ENCODE assay signal across 15 cellular contexts in genomic region chr14:99545574-99545973, GRCh38. TPM values are rescaled to one million over a fixed set of nuclear protein-coding genes. Genes with fewer than 3 reads are reported as not detected.
DNase-seq lines count a peak whose midpoint lies in the region; ATAC-seq, FAIRE-seq and TF ChIP-seq lines count a peak whose summit lies in the region.
"Had no signal": no experiment of that assay in that cellular context is flagged by ENCODE, and none has a peak within 500 bp of the region (broad histone marks: within the 10 kb centered on the region; RNA-seq: fewer than 3 reads in every experiment).

No MANE protein-coding gene starts in this region.

- peaks cover 89% of the 10 kb centered on the region for H3K4me1 Mint-ChIP-seq in neural progenitor cell
- H3K4me1 Mint-ChIP-seq: CD14-positive monocyte had no signal

- no peaks in the 10 kb centered on the region for H3K27me3 ChIP-seq in cardiac muscle cell
- no peaks in the 10 kb centered on the region for H3K27me3 ChIP-seq in H1 (replicated peaks in 1 of 4; ENCODE audit: control insufficient read depth in 3 of 4, extremely low read depth in 1 of 4, insufficient read depth in 3 of 4, low read length in 3 of 4)
- H3K27me3 ChIP-seq in neural progenitor cell = no peaks in the 10 kb centered on the region
- no peaks in the 10 kb centered on the region for H3K27me3 ChIP-seq in psoas muscle (ENCODE audit: insufficient read depth in 3 of 3, low read length in 2 of 3)
- H3K27me3 ChIP-seq in smooth muscle cell (ENCODE audit: low read depth) = no peaks in the 10 kb centered on the region
- H3K27me3 ChIP-seq: SJCRH30 had no signal

- no peak overlapping the region for H3K4me3 ChIP-seq in cardiac muscle cell
- H3K4me3 ChIP-seq in H1 (ENCODE audit: extremely low read depth in 1 of 4, insufficient read depth in 2 of 4, low read depth in 3 of 4, low read length in 4 of 4) = no peak overlapping the region
- peak overlapping the region; percentile 23 for H3K4me3 ChIP-seq in neural progenitor cell
- H3K4me3 ChIP-seq in psoas muscle = no peak overlapping the region
- H3K4me3 ChIP-seq in smooth muscle cell = no peak overlapping the region
- H3K4me3 ChIP-seq: SJCRH30 had no signal

- ATAC-seq in left ventricle myocardium superior (no peak), HG02884 (IDR thresholded peaks at IDR 0.05; ENCODE audit: unreplicated experiment) (no peak), psoas muscle (no peak)

- no peak for TF ChIP-seq POLR2A in H1 (IDR thresholded peaks at IDR 0.05; ENCODE audit: control extremely low read depth in 1 of 2, low read depth in 2 of 2, low read length in 2 of 2)

- H4K91ac ChIP-seq in H1 (replicated peaks; ENCODE audit: insufficient read length, low read length) = no peak overlapping the region

- H2BK15ac ChIP-seq in H1 (ENCODE audit: low read length) = peak overlapping the region; percentile 95; the same call in 1 of the 2 replicates

- no peak overlapping the region for H3K23ac ChIP-seq in H1 (ENCODE audit: insufficient read length)

- H2AFZ ChIP-seq in H1 (ENCODE audit: low read length) = no peak overlapping the region
- H2AFZ ChIP-seq in neural progenitor cell (replicated peaks) = no peak overlapping the region
- H2AFZ ChIP-seq in smooth muscle cell (ENCODE audit: low read depth) = no peak overlapping the region

- H4K20me1 ChIP-seq in H1 (replicated peaks in 1 of 2; ENCODE audit: control insufficient read depth in 1 of 2, insufficient read depth in 2 of 2, low read length in 2 of 2) (peaks cover 4 to 18% of the 10 kb centered on the region in 2 experiments), neural progenitor cell (ENCODE audit: low read depth) (peaks cover 99% of the 10 kb centered on the region), smooth muscle cell (ENCODE audit: low read depth) (peaks cover 58% of the 10 kb centered on the region)

- TF ChIP-seq CTCF in cardiac muscle cell (IDR thresholded peaks at IDR 0.05; ENCODE audit: low read depth, low read length) (no peak), H1 (IDR thresholded peaks at IDR 0.05; ENCODE audit: control extremely low read depth in 1 of 3, insufficient read depth in 1 of 3, low read depth in 1 of 3, low read length in 3 of 3) (no peak), neural progenitor cell (IDR thresholded peaks at IDR 0.05) (no peak), psoas muscle (IDR thresholded peaks at IDR 0.05) (no peak), smooth muscle cell (IDR thresholded peaks at IDR 0.05; ENCODE audit: borderline replicate concordance, insufficient read depth, poor library complexity, severe bottlenecking) (no peak)

- TF ChIP-seq EP300 in H1 (IDR thresholded peaks at IDR 0.05; ENCODE audit: borderline replicate concordance in 1 of 2, low read depth in 2 of 2, low read length in 2 of 2) = no peak

- H3K27ac Mint-ChIP-seq in neural progenitor cell = peak overlapping the region; percentile 87
- H3K27ac Mint-ChIP-seq: CD14-positive monocyte had no signal

- no peak overlapping the region for H4K5ac ChIP-seq in H1 (ENCODE audit: insufficient read length, low read depth, low read length)

- H3K9me3 Mint-ChIP-seq in neural progenitor cell = no peaks in the 10 kb centered on the region

- H2BK12ac ChIP-seq in H1 (ENCODE audit: low read depth, low read length) = no peak overlapping the region

- no peak overlapping the region for H3K14ac ChIP-seq in H1 (ENCODE audit: insufficient read length)

- H3F3A ChIP-seq in neural progenitor cell (ENCODE audit: low read depth) = peaks cover 32% of the 10 kb centered on the region
- H3F3A ChIP-seq in smooth muscle cell (ENCODE audit: low read depth) = no peaks in the 10 kb centered on the region

- H3K79me1 ChIP-seq in H1 (ENCODE audit: low read depth, low read length) = peaks cover 26% of the 10 kb centered on the region

- H3K4me1 ChIP-seq in cardiac muscle cell (ENCODE audit: low read depth) (peaks cover 39% of the 10 kb centered on the region), H1 (replicated peaks in 1 of 4; ENCODE audit: control insufficient read depth in 3 of 4, insufficient read depth in 4 of 4, low read length in 3 of 4) (peaks cover 8 to 29% (median 13%) of the 10 kb centered on the region in 4 experiments; a peak in 6 of 7 replicates), neural progenitor cell (peaks cover 79% of the 10 kb centered on the region), psoas muscle (peaks cover 9% of the 10 kb centered on the region), smooth muscle cell (ENCODE audit: low read depth) (peaks cover 44% of the 10 kb centered on the region)

- no peak for TF ChIP-seq RAD21 in H1 (IDR thresholded peaks at IDR 0.05 in 1 of 2, conservative IDR thresholded peaks at IDR 0.05 in 1 of 2; ENCODE audit: low read depth in 2 of 2, low read length in 2 of 2)

- H3K9ac ChIP-seq in H1 (replicated peaks in 1 of 4; ENCODE audit: extremely low read depth in 1 of 4, low read depth in 3 of 4, low read length in 3 of 4) (no peak overlapping the region), neural progenitor cell (no peak overlapping the region), smooth muscle cell (ENCODE audit: low read depth) (no peak overlapping the region)

- no peak for DNase-seq in cardiac muscle cell (ENCODE audit: low read depth in 1 of 2, low spot score in 1 of 2)
- no peak for DNase-seq in left ventricle myocardium superior
- no peak for DNase-seq in H1 (ENCODE audit: low read depth in 1 of 2, low spot score in 2 of 2)
- DNase-seq in neural progenitor cell (ENCODE audit: low spot score) = no peak
- DNase-seq in psoas muscle = no peak
- no peak for DNase-seq in NCI-H2196 (lab: John Stamatoyannopoulos, UW; ENCODE audit: unreplicated experiment)
- DNase-seq in smooth muscle cell (lab: John Stamatoyannopoulos, UW; ENCODE audit: unreplicated experiment) = no peak
- DNase-seq: DMS 273 treated with DMSO at 0.1 percent for 48 hours, EL, GOT3, NCI-H1048, NCI-H748 treated with DMSO at 0.1 percent for 48 hours, SJCRH30 had no signal

- H4K8ac ChIP-seq in H1 (ENCODE audit: extremely low read depth, insufficient read depth, low read length) = no peak overlapping the region

- no peaks in the 10 kb centered on the region for H3K23me2 ChIP-seq in H1 (ENCODE audit: low read depth, low read length)

- FAIRE-seq in H1 (lab: Jason Lieb, UNC) = no peak

- H2AK5ac ChIP-seq in H1 (ENCODE audit: low read depth, low read length) = peak overlapping the region; percentile 83

- 85% methylated on average over 7 of the region's 7 CpGs; no CpG with 5 or more reads in 1 of the 2 experiments for WGBS in H1 (ENCODE audit: extremely low coverage in 1 of 2, insufficient coverage in 1 of 2, insufficient read length in 1 of 2, insufficient replicate concordance in 2 of 2, low coverage in 1 of 2, low lambda C conversion rate in 2 of 2, missing lambda C conversion rate in 1 of 2), 2 experiments
- 68 to 75% (median 74%) methylated on average over 7 of the region's 7 CpGs for WGBS in psoas muscle, 3 donors
- 86% methylated on average over 7 of the region's 7 CpGs for WGBS in smooth muscle cell (ENCODE audit: low lambda C conversion rate)

- H3K27ac ChIP-seq in cardiac muscle cell (peak overlapping the region; percentile 36), H1 (ENCODE audit: low read depth, low read length) (no peak overlapping the region), neural progenitor cell (peak overlapping the region; percentile 77), psoas muscle (no peak overlapping the region), smooth muscle cell (ENCODE audit: low read depth) (no peak overlapping the region)
- H3K27ac ChIP-seq: SJCRH30 had no signal

- no peak overlapping the region for H2BK5ac ChIP-seq in H1 (ENCODE audit: low read depth, low read length)

- no peak overlapping the region for H3K56ac ChIP-seq in H1 (replicated peaks; ENCODE audit: insufficient read length, low read depth, low read length)

- H3K9me3 ChIP-seq in cardiac muscle cell (ENCODE audit: low read depth) (no peaks in the 10 kb centered on the region), H1 (ENCODE audit: insufficient read depth in 2 of 2, low read depth in 1 of 2, low read length in 1 of 2) (no peaks in the 10 kb centered on the region), neural progenitor cell (ENCODE audit: low read depth) (no peaks in the 10 kb centered on the region), psoas muscle (no peaks in the 10 kb centered on the region), smooth muscle cell (replicated peaks; ENCODE audit: low read depth) (no peaks in the 10 kb centered on the region)
- H3K9me3 ChIP-seq: SJCRH30 had no signal

- no peak overlapping the region for H3K4ac ChIP-seq in H1 (replicated peaks; ENCODE audit: insufficient read length, low read depth, low read length)

- CTCF ChIA-PET in H1 (lab: Charles Lee; ENCODE audit: partially characterized antibody) = interaction anchor here (0.7 to 3.5 kb wide), 10 partner anchors 10 to 83 kb away, joined by 3 to 17 read pairs (median 4); no protein-coding TSS in a partner anchor

- H3K36me3 ChIP-seq in cardiac muscle cell (no peaks in the 10 kb centered on the region), H1 (ENCODE audit: control insufficient read depth in 2 of 4, insufficient read depth in 4 of 4, low read length in 3 of 4) (no peaks in the 10 kb centered on the region), neural progenitor cell (no peaks in the 10 kb centered on the region), psoas muscle (ENCODE audit: insufficient read depth in 1 of 2, low read depth in 1 of 2) (no peaks in the 10 kb centered on the region), smooth muscle cell (ENCODE audit: low read depth) (no peaks in the 10 kb centered on the region)
- H3K36me3 ChIP-seq: SJCRH30 had no signal

- peaks cover 10% of the 10 kb centered on the region for H3K27me3 Mint-ChIP-seq in neural progenitor cell (ENCODE audit: insufficient read depth, low read depth)

- H3K4me2 ChIP-seq in H1 (ENCODE audit: insufficient read depth in 1 of 2, low read depth in 2 of 2, low read length in 2 of 2) (no peak overlapping the region), neural progenitor cell (peak overlapping the region; percentile 64), smooth muscle cell (no peak overlapping the region)

- peak overlapping the region; percentile 5 for H3K18ac ChIP-seq in H1 (ENCODE audit: extremely low read depth, low read length)

- POLR2A ChIA-PET in H1 (lab: Charles Lee; ENCODE audit: partially characterized antibody) = interaction anchor here (0.7 to 1.6 kb wide), 3 partner anchors 8 to 65 kb away, joined by 3 to 5 read pairs (median 3); partner anchors contain the start of genes CCNK and SETD3

- H3K79me2 ChIP-seq in H1 (ENCODE audit: control insufficient read depth in 1 of 2, insufficient read depth in 2 of 2, low read length in 2 of 2) (peaks cover 0 to 77% of the 10 kb centered on the region in 2 experiments; a peak in 2 of 4 replicates), neural progenitor cell (ENCODE audit: low read depth) (peaks cover 98% of the 10 kb centered on the region), smooth muscle cell (ENCODE audit: low read depth) (peaks cover 4% of the 10 kb centered on the region)

- no peak overlapping the region for H2BK20ac ChIP-seq in H1 (ENCODE audit: low read length)

- peaks cover 1% of the 10 kb centered on the region for H3K36me3 Mint-ChIP-seq in neural progenitor cell
- H3K36me3 Mint-ChIP-seq: CD14-positive monocyte had no signal

- H3K4me3 Mint-ChIP-seq in neural progenitor cell = peak overlapping the region; percentile 73

- no peak overlapping the region for H2BK120ac ChIP-seq in H1 (replicated peaks; ENCODE audit: low read depth, low read length)

- intact Hi-C loops in left ventricle myocardium superior (cut with micrococcal nuclease) = no loop called here
- intact Hi-C loops in psoas muscle (cut with DNase I) = no loop called here

RNA-seq across cellular contexts. Expression of gene CCDC85C, which starts 58.4 kb away (rescaled TPM):
- total RNA-seq in cardiac muscle cell (45.7 and 46.5 TPM in 2 replicates), left ventricle myocardium superior (49.3 TPM), neural progenitor cell (ENCODE audit: low replicate concordance) (19.0 and 41.3 TPM in 2 replicates), psoas muscle (10 to 100 TPM in 2 of 4 donors, 1 to 10 TPM in 2; 5.8 to 21.0 (median 9.9) TPM), smooth muscle cell (4.0 and 4.8 TPM in 2 replicates)
- polyA plus RNA-seq in cardiac muscle cell (38.2 and 39.6 TPM in 2 replicates), H1 (2011; rRNA removed) (16.8 and 26.4 TPM in 2 replicates), psoas muscle (10 to 100 TPM in 1 of 3 donors, 1 to 10 TPM in 2; 1.8 to 10.8 (median 4.4) TPM), smooth muscle cell (5.2 and 6.5 TPM in 2 replicates)
- total RNA-seq in H1 (2021; fragmentation: NEBNext Ultra II Directional; extraction: Animal tissue kit (Norgen Biotek cat#: 25700)) = 35.8 and 38.6 TPM in 2 replicates
- polyA plus RNA-seq in H1 (2011; cell fraction: cytosol; rRNA removed) = 18.1 TPM
- polyA plus RNA-seq in H1 (2011; cell fraction: nucleus; rRNA removed) = 31.7 TPM
- 18.2 to 30.0 TPM (median 25.2 TPM) in 4 replicates for polyA plus RNA-seq in H1 (2012, experiment 1 of 2)
- polyA plus RNA-seq in H1 (2012, experiment 2 of 2) = 32.9 TPM
- polyA plus RNA-seq in H1 (2013, experiment 1 of 2) = 15.1 TPM
- 15.5 TPM for polyA plus RNA-seq in H1 (2013, experiment 2 of 2)
- polyA minus RNA-seq in H1 (2011; rRNA and poly(A)+ RNA removed) = 22.2 and 22.8 TPM in 2 replicates
- polyA minus RNA-seq in H1 (2011; cell fraction: cytosol; rRNA and poly(A)+ RNA removed) = 23.3 TPM
- polyA minus RNA-seq in H1 (2011; cell fraction: nucleus; rRNA and poly(A)+ RNA removed) = 19.6 TPM

Comparison
In these comparisons a context has a peak if more than half of its experiments do, and no peak if none do; other contexts are left out.
1. H3K27ac ChIP-seq: peak in cardiac muscle cell (single experiment) and neural progenitor cell (single experiment); none in H1 (single experiment), psoas muscle (single experiment) and smooth muscle cell (single experiment).